25 cellular contexts compared by ENCODE assay signal in genomic region chr5:107436276-107436675, GRCh38.
"Had no signal": no experiment of that assay in that cellular context is flagged by ENCODE, and none has a peak within 500 bp of the region (broad histone marks: within the 10 kb centered on the region; RNA-seq: fewer than 3 reads in every experiment).

No MANE protein-coding gene starts in this region.

- H3K27ac ChIP-seq: SK-N-MC, VCaP had no signal

- DNase-seq: activated CD4-positive, alpha-beta memory T cell treated with anti-CD3 and anti-CD28 coated beads, Interleukin-2, amount 10 ng/mL, durations not matched to agents 7 days and 5 days; activated CD4-positive, alpha-beta T cell treated with anti-CD3 and anti-CD28 coated beads for 36 hours; activated CD4-positive, alpha-beta T cell treated with anti-CD3 and anti-CD28 coated beads, Interleukin-2, amount 50 U/mL, for 1 hour; activated CD4-positive, CD25-positive, alpha-beta regulatory T cell; activated gamma-delta T cell; activated naive CD4-positive, alpha-beta T cell treated with anti-CD3 and anti-CD28 coated beads for 36 hours; activated T-cell treated with anti-CD3 and anti-CD28 coated beads for 4 hours; activated T-cell treated with anti-CD3 and anti-CD28 coated beads, Interleukin-2, amount 50 U/mL, for 48 hours; central memory CD4-positive, alpha-beta T cell; MM.1S; NCI-H1105; NCI-H1436; NCI-H1694 treated with DMSO at 0.1 percent for 48 hours; NCI-H2029 treated with DMSO at 0.1 percent for 48 hours; NCI-H345; NCI-H510A; NCI-H526 treated with DMSO at 0.1 percent for 48 hours; RPMI8226; T-cell; T-helper 2 cell; T1000 had no signal

- H3K4me3 Mint-ChIP-seq: activated CD4-positive, alpha-beta memory T cell treated with anti-CD3 and anti-CD28 coated beads, Interleukin-2, amount 10 ng/mL, durations not matched to agents 7 days and 5 days; activated CD4-positive, alpha-beta T cell treated with anti-CD3 and anti-CD28 coated beads for 36 hours; activated naive CD4-positive, alpha-beta T cell treated with anti-CD3 and anti-CD28 coated beads for 36 hours; activated naive CD8-positive, alpha-beta T cell; activated T-helper 17 cell treated with anti-CD3 and anti-CD28 coated beads, Interleukin-2, amount 50 U/mL, for 72 hours; T-cell had no signal

- H3K4me3 ChIP-seq: SK-N-MC had no signal

- H3K27ac Mint-ChIP-seq: activated CD4-positive, alpha-beta memory T cell treated with anti-CD3 and anti-CD28 coated beads, Interleukin-2, amount 10 ng/mL, durations not matched to agents 7 days and 5 days; activated CD4-positive, alpha-beta T cell treated with anti-CD3 and anti-CD28 coated beads for 36 hours; activated naive CD4-positive, alpha-beta T cell treated with anti-CD3 and anti-CD28 coated beads for 36 hours; activated naive CD8-positive, alpha-beta T cell; activated T-helper 17 cell treated with anti-CD3 and anti-CD28 coated beads, Interleukin-2, amount 50 U/mL, for 72 hours; T-cell had no signal

- H3K27me3 Mint-ChIP-seq: T-cell had no signal

- H3K36me3 Mint-ChIP-seq: T-cell had no signal

- H3K9me3 Mint-ChIP-seq: activated CD4-positive, alpha-beta memory T cell treated with anti-CD3 and anti-CD28 coated beads, Interleukin-2, amount 10 ng/mL, durations not matched to agents 7 days and 5 days; activated T-helper 17 cell treated with anti-CD3 and anti-CD28 coated beads, Interleukin-2, amount 50 U/mL, for 72 hours had no signal

- H3K4me1 Mint-ChIP-seq: activated CD4-positive, alpha-beta memory T cell treated with anti-CD3 and anti-CD28 coated beads, Interleukin-2, amount 10 ng/mL, durations not matched to agents 7 days and 5 days; activated CD4-positive, alpha-beta T cell treated with anti-CD3 and anti-CD28 coated beads for 36 hours; activated T-helper 17 cell treated with anti-CD3 and anti-CD28 coated beads, Interleukin-2, amount 50 U/mL, for 72 hours; T-cell had no signal
